In genomic region chr12:47715393-47715876, GRCh38 we compare ENCODE assay signal across 8 cellular contexts. TPM values are rescaled to one million over a fixed set of nuclear protein-coding genes. Genes with fewer than 3 reads are reported as not detected.
DNase-seq lines count a peak whose midpoint lies in the region; ATAC-seq and TF ChIP-seq lines count a peak whose summit lies in the region.

No MANE protein-coding gene starts in this region.

- intact Hi-C loops in ascending aorta (cut with DNase I) (loop anchor here (1.0 to 5.0 kb wide), 4 partner anchors 52 to 232 kb away; no protein-coding TSS in a partner anchor), gastrocnemius medialis (cut with DNase I; ENCODE audit: low total_unique reads) (loop anchor here (1.0 to 10.0 kb wide), 5 partner anchors 42 to 479 kb away; partner anchors contain the start of gene RAPGEF3)

- H3K9me3 ChIP-seq in ascending aorta (no peaks in the 10 kb centered on the region), gastrocnemius medialis (no peaks in the 10 kb centered on the region)

- TF ChIP-seq CTCF in ascending aorta (IDR thresholded peaks at IDR 0.05) (peak; percentile 69 to 90 (median 80)), gastrocnemius medialis (IDR thresholded peaks at IDR 0.05 in 4 of 5, conservative IDR thresholded peaks at IDR 0.05 in 1 of 5) (peak; percentile 82 to 91 (median 86))

- ATAC-seq in HG02642 (IDR thresholded peaks at IDR 0.05; ENCODE audit: poor library complexity, unreplicated experiment) (peak; percentile 83), gastrocnemius medialis (peak; percentile 71 to 77)

- in situ Hi-C loops in gastrocnemius medialis (cut with MboI; ENCODE audit: low sequenced_read_pairs in 4 of 4) = loop anchor here in 3 of 4 donors (10.0 kb wide), 2 partner anchors 59 to 119 kb away; partner anchors contain the start of gene SLC48A1 (in 2 of the 3)

- H3K4me1 ChIP-seq in ascending aorta (peaks cover 19 to 26% of the 10 kb centered on the region in 2 donors), gastrocnemius medialis (peaks cover 32 to 48% of the 10 kb centered on the region in 2 donors)

- peak overlapping the region; percentile 88 to 94 for H3K27ac ChIP-seq in ascending aorta
- H3K27ac ChIP-seq in gastrocnemius medialis = peak overlapping the region; percentile 62 to 85 (median 80)

- peak overlapping the region in 1 of 2 donors; percentile 42 for H3K4me3 ChIP-seq in ascending aorta
- H3K4me3 ChIP-seq in gastrocnemius medialis = peak overlapping the region in 2 of 4 donors; percentile 5 to 6

- TF ChIP-seq POLR2A in gastrocnemius medialis (IDR thresholded peaks at IDR 0.05) = no peak

- H3K27me3 ChIP-seq in ascending aorta = no peaks in the 10 kb centered on the region
- H3K27me3 ChIP-seq in gastrocnemius medialis = no peaks in the 10 kb centered on the region

- H3K36me3 ChIP-seq in ascending aorta = no peaks in the 10 kb centered on the region
- H3K36me3 ChIP-seq in gastrocnemius medialis = no peaks in the 10 kb centered on the region

- peak; percentile 71 for DNase-seq in GM03348 (ENCODE audit: low spot score)
- DNase-seq in NCI-H1694 (lab: John Stamatoyannopoulos, UW) = peak; percentile 76
- DNase-seq in T-helper 2 cell = peak; percentile 44 to 83 (median 66)
- peak in 1 of 2 donors; percentile 89 for DNase-seq in ascending aorta (ENCODE audit: low spot score in 2 of 2)
- DNase-seq in hippocampal formation (lab: John Stamatoyannopoulos, UW) = peak; percentile 73 to 88
- DNase-seq in gastrocnemius medialis = peak; percentile 74 to 82
- DNase-seq in cortex of kidney (lab: John Stamatoyannopoulos, UW) = no peak

RNA-seq across cellular contexts. Expression of gene RPAP3, which starts 9.6 kb away (rescaled TPM):
- 8.1 TPM for total RNA-seq in ascending aorta
- total RNA-seq in gastrocnemius medialis = 10 to 100 TPM; 15.1 to 24.8 (median 20.5) TPM

RNA-seq across cellular contexts. Expression of gene ENDOU, which starts 9.9 kb away (rescaled TPM):
- total RNA-seq in ascending aorta (not detected), gastrocnemius medialis (under 1 TPM in 1 of 4 donors, not detected in 3; 0.16 TPM)

RNA-seq across cellular contexts. Expression of gene RAPGEF3, which starts 43.2 kb away (rescaled TPM):
- total RNA-seq in ascending aorta (165 TPM), gastrocnemius medialis (10 to 100 TPM; 17.0 to 27.0 (median 22.3) TPM)

RNA-seq across cellular contexts. Expression of gene SLC48A1, which starts 57.6 kb away (rescaled TPM):
- total RNA-seq in ascending aorta = 144 TPM
- 10 to 100 TPM; 28.3 to 62.6 (median 45.6) TPM for total RNA-seq in gastrocnemius medialis
